ENCODE assay signal across 1 cellular context in the genomic region with DNA sequence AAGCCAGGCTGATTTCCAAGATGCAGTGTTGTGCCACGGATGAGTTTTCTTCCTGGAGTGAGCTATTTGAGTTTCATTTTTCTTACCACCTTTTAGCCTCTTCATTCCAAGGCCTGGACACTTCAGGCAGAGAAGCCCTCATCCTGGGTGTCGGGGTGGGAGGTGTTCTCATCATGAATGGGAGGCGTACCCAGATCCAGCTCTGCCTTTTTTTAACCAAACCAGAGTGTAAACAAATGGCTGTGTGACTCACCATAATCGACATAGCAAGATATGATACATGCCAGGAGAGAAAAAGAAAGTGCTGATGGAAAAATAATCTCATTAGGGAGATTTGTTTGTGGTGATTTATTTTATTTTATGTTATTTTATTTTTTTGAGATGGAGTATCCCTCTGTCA.
TF ChIP-seq lines count a peak whose summit lies in the region.

No MANE protein-coding gene starts in this region.

TF ChIP-seq in GM23338, 12 proteins besides CTCF, POLR2A, EP300 and RAD21 (continued from another document):
- TF ChIP-seq, protein P1, sequence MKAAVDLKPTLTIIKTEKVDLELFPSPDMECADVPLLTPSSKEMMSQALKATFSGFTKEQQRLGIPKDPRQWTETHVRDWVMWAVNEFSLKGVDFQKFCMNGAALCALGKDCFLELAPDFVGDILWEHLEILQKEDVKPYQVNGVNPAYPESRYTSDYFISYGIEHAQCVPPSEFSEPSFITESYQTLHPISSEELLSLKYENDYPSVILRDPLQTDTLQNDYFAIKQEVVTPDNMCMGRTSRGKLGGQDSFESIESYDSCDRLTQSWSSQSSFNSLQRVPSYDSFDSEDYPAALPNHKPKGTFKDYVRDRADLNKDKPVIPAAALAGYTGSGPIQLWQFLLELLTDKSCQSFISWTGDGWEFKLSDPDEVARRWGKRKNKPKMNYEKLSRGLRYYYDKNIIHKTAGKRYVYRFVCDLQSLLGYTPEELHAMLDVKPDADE (IDR thresholded peaks at IDR 0.05) = no peak
- TF ChIP-seq EZH2 (IDR thresholded peaks at IDR 0.05; ENCODE audit: low read depth, unreplicated experiment) = no peak
